Comparison of ENCODE assay signal across 22 cellular contexts in the genomic region with DNA sequence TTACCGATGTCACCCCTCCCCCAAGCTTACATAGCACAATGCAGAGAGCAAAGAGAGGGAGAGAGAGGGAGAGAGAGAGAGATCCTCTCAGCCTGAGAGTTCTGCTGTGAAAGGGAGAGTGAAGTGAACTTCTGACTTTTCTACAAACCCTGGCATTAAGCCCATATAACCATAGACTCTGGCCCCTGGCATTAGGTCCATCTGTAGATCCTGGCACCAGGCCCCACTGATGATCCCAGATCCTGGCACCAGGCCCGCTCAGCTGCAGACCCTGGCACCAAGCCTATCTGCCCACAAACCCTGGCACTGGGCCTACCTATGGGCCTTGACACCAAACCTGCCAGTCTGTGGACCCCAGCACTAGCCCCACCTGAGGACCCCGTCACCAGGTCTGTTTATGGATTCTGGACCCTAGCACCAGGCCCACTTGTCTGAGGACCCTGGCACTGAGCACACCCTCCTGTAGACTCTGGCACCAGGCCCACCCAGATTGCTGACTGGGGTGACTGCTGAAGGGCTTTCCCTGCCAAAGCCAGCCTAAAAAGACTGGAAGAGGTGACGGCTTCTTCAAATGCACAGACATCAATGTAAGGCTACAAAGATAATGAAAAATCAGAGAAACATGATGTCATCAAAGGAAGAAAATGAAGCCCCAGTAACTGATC. TPM values are rescaled to one million over a fixed set of nuclear protein-coding genes. Genes with fewer than 3 reads are reported as not detected.
DNase-seq lines count a peak whose midpoint lies in the region; ATAC-seq, FAIRE-seq and TF ChIP-seq lines count a peak whose summit lies in the region.
"Had no signal": no experiment of that assay in that cellular context is flagged by ENCODE, and none has a peak within 500 bp of the region (broad histone marks: within the 10 kb centered on the region; RNA-seq: fewer than 3 reads in every experiment).

No MANE protein-coding gene starts in this region.

- H3K27me3 ChIP-seq in astrocyte (ENCODE audit: insufficient read depth, low read length) = peaks cover 11% of the 10 kb centered on the region
- H3K27me3 ChIP-seq in small intestine (ENCODE audit: control insufficient read depth in 2 of 2, insufficient read depth in 2 of 2, low read length in 2 of 2) = peaks cover 0 to 2% of the 10 kb centered on the region in 2 donors

- H3K36me3 ChIP-seq in astrocyte (ENCODE audit: insufficient read depth, low read length) (no peaks in the 10 kb centered on the region), small intestine (ENCODE audit: control insufficient read depth in 2 of 2, insufficient read depth in 2 of 2, low read length in 2 of 2) (no peaks in the 10 kb centered on the region)

- H3K4me3 ChIP-seq in astrocyte (ENCODE audit: insufficient read depth, low read depth, low read length) = no peak overlapping the region
- no peak overlapping the region for H3K4me3 ChIP-seq in small intestine (ENCODE audit: low read depth in 1 of 2, low read length in 2 of 2)

- H3K9me3 ChIP-seq in astrocyte (ENCODE audit: insufficient read depth, low read depth, low read length) (peaks cover 4% of the 10 kb centered on the region), small intestine (ENCODE audit: control insufficient read depth, low read depth) (no peaks in the 10 kb centered on the region)

- ATAC-seq in activated naive CD8-positive, alpha-beta T cell treated with anti-CD3 and anti-CD28 coated beads, Interleukin-2, amount 50 U/mL, for 24 hours = no peak
- no peak for ATAC-seq in GM18870 (IDR thresholded peaks at IDR 0.05; ENCODE audit: unreplicated experiment)
- ATAC-seq: left cardiac atrium had no signal

- FAIRE-seq in astrocyte (lab: Jason Lieb, UNC) (no peak), small intestine (lab: Jason Lieb, UNC) (no peak)
- FAIRE-seq: endometrium had no signal

- H3K4me2 ChIP-seq in astrocyte (ENCODE audit: low read length) = no peak overlapping the region

- no peak for TF ChIP-seq CTCF in astrocyte (IDR thresholded peaks at IDR 0.05; ENCODE audit: insufficient read depth, low read depth, low read length)

- H3K27ac ChIP-seq in astrocyte (ENCODE audit: low read depth, low read length) (no peak overlapping the region), small intestine (ENCODE audit: low read depth in 1 of 2, low read length in 1 of 2) (peak overlapping the region in 1 of 2 donors; percentile 57)

- no peaks in the 10 kb centered on the region for H3K4me1 ChIP-seq in astrocyte (ENCODE audit: insufficient read depth, low read length)
- peaks cover 0 to 5% of the 10 kb centered on the region in 2 donors for H3K4me1 ChIP-seq in small intestine (ENCODE audit: control insufficient read depth in 2 of 2, insufficient read depth in 1 of 2, low read depth in 1 of 2, low read length in 1 of 2)

- H3K27ac Mint-ChIP-seq in activated naive CD8-positive, alpha-beta T cell treated with anti-CD3 and anti-CD28 coated beads for 36 hours = peak overlapping the region; percentile 36
- H3K27ac Mint-ChIP-seq in activated naive CD8-positive, alpha-beta T cell treated with anti-CD3 and anti-CD28 coated beads, Interleukin-2, amount 50 U/mL, for 24 hours = no peak overlapping the region
- peak overlapping the region; percentile 28 for H3K27ac Mint-ChIP-seq in astrocyte (ENCODE audit: unreplicated experiment)
- H3K27ac Mint-ChIP-seq: CD4-positive, alpha-beta T cell had no signal

- H3K27me3 Mint-ChIP-seq in activated naive CD8-positive, alpha-beta T cell treated with anti-CD3 and anti-CD28 coated beads for 36 hours = no peaks in the 10 kb centered on the region
- H3K27me3 Mint-ChIP-seq in activated naive CD8-positive, alpha-beta T cell treated with anti-CD3 and anti-CD28 coated beads, Interleukin-2, amount 50 U/mL, for 24 hours = peaks cover 4% of the 10 kb centered on the region
- peaks cover 35% of the 10 kb centered on the region for H3K27me3 Mint-ChIP-seq in astrocyte (ENCODE audit: low read depth, unreplicated experiment)

- H2AFZ ChIP-seq in astrocyte (ENCODE audit: low read depth, low read length) = no peak overlapping the region

- 16 to 62% (median 41%) methylated on average over 4 of the region's 4 CpGs for WGBS in small intestine, 3 donors

- H3K9me3 Mint-ChIP-seq in activated naive CD8-positive, alpha-beta T cell treated with anti-CD3 and anti-CD28 coated beads for 36 hours = peaks cover 3% of the 10 kb centered on the region
- no peaks in the 10 kb centered on the region for H3K9me3 Mint-ChIP-seq in activated naive CD8-positive, alpha-beta T cell treated with anti-CD3 and anti-CD28 coated beads, Interleukin-2, amount 50 U/mL, for 24 hours
- peaks cover 3% of the 10 kb centered on the region for H3K9me3 Mint-ChIP-seq in astrocyte (ENCODE audit: unreplicated experiment)
- H3K9me3 Mint-ChIP-seq: CD4-positive, alpha-beta T cell had no signal

- peaks cover 5% of the 10 kb centered on the region for H3K4me1 Mint-ChIP-seq in activated naive CD8-positive, alpha-beta T cell treated with anti-CD3 and anti-CD28 coated beads for 36 hours
- peaks cover 8% of the 10 kb centered on the region for H3K4me1 Mint-ChIP-seq in activated naive CD8-positive, alpha-beta T cell treated with anti-CD3 and anti-CD28 coated beads, Interleukin-2, amount 50 U/mL, for 24 hours
- H3K4me1 Mint-ChIP-seq in astrocyte (ENCODE audit: low read depth, unreplicated experiment) = peaks cover 7% of the 10 kb centered on the region

- DNase-seq in activated naive CD8-positive, alpha-beta T cell treated with anti-CD3 and anti-CD28 coated beads for 36 hours = no peak
- DNase-seq in activated naive CD8-positive, alpha-beta T cell treated with anti-CD3 and anti-CD28 coated beads, Interleukin-2, amount 50 U/mL, for 24 hours = no peak
- DNase-seq in NCI-H2081 treated with DMSO at 0.1 percent for 48 hours (lab: John Stamatoyannopoulos, UW) = peak; percentile 16
- DNase-seq in astrocyte (ENCODE audit: low read depth) = no peak
- peak; percentile 94 for DNase-seq in small intestine
- no peak for DNase-seq in stimulated activated CD4-positive, alpha-beta T cell treated with anti-CD3 and anti-CD28 coated beads, Interleukin-4, amount 100 ng/mL, for 4 hours
- no peak for DNase-seq in kidney glomerular epithelial cell (lab: John Stamatoyannopoulos, UW)
- DNase-seq: ACHN; activated gamma-delta T cell; CD4-positive, alpha-beta T cell; EL; left cardiac atrium; MV-4-11; occipital lobe; stimulated activated CD4-positive, alpha-beta T cell treated with anti-CD3 and anti-CD28 coated beads, Interleukin-2, amount 100 ng/mL, for 24 hours had no signal

- no peaks in the 10 kb centered on the region for H3K79me2 ChIP-seq in astrocyte (ENCODE audit: insufficient read depth, low read length)

- no peak overlapping the region for H3K4me3 Mint-ChIP-seq in activated naive CD8-positive, alpha-beta T cell treated with anti-CD3 and anti-CD28 coated beads for 36 hours
- H3K4me3 Mint-ChIP-seq in activated naive CD8-positive, alpha-beta T cell treated with anti-CD3 and anti-CD28 coated beads, Interleukin-2, amount 50 U/mL, for 24 hours = no peak overlapping the region
- H3K4me3 Mint-ChIP-seq in astrocyte (ENCODE audit: unreplicated experiment) = no peak overlapping the region
- H3K4me3 Mint-ChIP-seq: CD4-positive, alpha-beta T cell had no signal

- H3K9ac ChIP-seq in astrocyte (ENCODE audit: low read length) = no peak overlapping the region

- no peaks in the 10 kb centered on the region for H4K20me1 ChIP-seq in astrocyte (ENCODE audit: insufficient read depth, low read length)

- no peaks in the 10 kb centered on the region for H3K36me3 Mint-ChIP-seq in activated naive CD8-positive, alpha-beta T cell treated with anti-CD3 and anti-CD28 coated beads for 36 hours
- no peaks in the 10 kb centered on the region for H3K36me3 Mint-ChIP-seq in activated naive CD8-positive, alpha-beta T cell treated with anti-CD3 and anti-CD28 coated beads, Interleukin-2, amount 50 U/mL, for 24 hours (ENCODE audit: low read depth)
- no peaks in the 10 kb centered on the region for H3K36me3 Mint-ChIP-seq in astrocyte (ENCODE audit: low read depth, unreplicated experiment)

RNA-seq across cellular contexts. Expression of a gene that starts 14.5 kb away (rescaled TPM):
- not detected for total RNA-seq in activated naive CD8-positive, alpha-beta T cell treated with anti-CD3 and anti-CD28 coated beads for 36 hours
- not detected in 2 replicates for total RNA-seq in astrocyte
- not detected for polyA plus RNA-seq in small intestine
- total RNA-seq: aorta; CD4-positive, alpha-beta T cell; left cardiac atrium; mononuclear cell; occipital lobe; SK-MEL-5; subcutaneous adipose tissue had no signal
- polyA plus RNA-seq: aorta had no signal

RNA-seq across cellular contexts. Expression of a gene that starts 31.6 kb away (rescaled TPM):
- not detected for total RNA-seq in activated naive CD8-positive, alpha-beta T cell treated with anti-CD3 and anti-CD28 coated beads for 36 hours
- total RNA-seq in astrocyte = not detected in 2 replicates
- not detected for polyA plus RNA-seq in small intestine
- total RNA-seq: aorta; CD4-positive, alpha-beta T cell; left cardiac atrium; mononuclear cell; NCI-H460; occipital lobe; SK-MEL-5; subcutaneous adipose tissue had no signal
- polyA plus RNA-seq: aorta had no signal

RNA-seq across cellular contexts. Expression of a gene that starts 44.4 kb away (rescaled TPM):
- total RNA-seq in activated naive CD8-positive, alpha-beta T cell treated with anti-CD3 and anti-CD28 coated beads for 36 hours = not detected
- 1.2 TPM in 2 replicates for total RNA-seq in astrocyte
- not detected for polyA plus RNA-seq in small intestine
- total RNA-seq: CD4-positive, alpha-beta T cell; left cardiac atrium; mononuclear cell; occipital lobe; subcutaneous adipose tissue had no signal

RNA-seq across cellular contexts. Expression of a gene that starts 49.7 kb away (rescaled TPM):
- total RNA-seq in activated naive CD8-positive, alpha-beta T cell treated with anti-CD3 and anti-CD28 coated beads for 36 hours = not detected
- not detected in 2 replicates for total RNA-seq in astrocyte
- not detected for polyA plus RNA-seq in small intestine
- total RNA-seq: aorta; CD4-positive, alpha-beta T cell; left cardiac atrium; mononuclear cell; NCI-H460; occipital lobe; SK-MEL-5; subcutaneous adipose tissue had no signal
- polyA plus RNA-seq: aorta had no signal

Comparison
In these comparisons a context has a peak if more than half of its experiments do, and no peak if none do; other contexts are left out.
1. DNase-seq: peak in NCI-H2081 treated with DMSO at 0.1 percent for 48 hours (single experiment) and small intestine (single experiment); none in activated naive CD8-positive, alpha-beta T cell treated with anti-CD3 and anti-CD28 coated beads for 36 hours (single experiment), activated naive CD8-positive, alpha-beta T cell treated with anti-CD3 and anti-CD28 coated beads, Interleukin-2, amount 50 U/mL, for 24 hours (single experiment), astrocyte (single experiment), stimulated activated CD4-positive, alpha-beta T cell treated with anti-CD3 and anti-CD28 coated beads, Interleukin-4, amount 100 ng/mL, for 4 hours (0 of 2) and kidney glomerular epithelial cell (single experiment).